Comparison of ENCODE assay signal across 9 cellular contexts in genomic region chr6:32944265-32944664, GRCh38. TPM values are rescaled to one million over a fixed set of nuclear protein-coding genes. Genes with fewer than 3 reads are reported as not detected.
A peak's percentile ranks its signal among the peaks of the same experiment; 100 is the strongest.
DNase-seq lines count a peak whose midpoint lies in the region; ATAC-seq, FAIRE-seq and TF ChIP-seq lines count a peak whose summit lies in the region.
"Had no signal": no experiment of that assay in that cellular context is flagged by ENCODE, and none has a peak within 500 bp of the region (broad histone marks: within the 10 kb centered on the region; RNA-seq: fewer than 3 reads in every experiment).

No MANE protein-coding gene starts in this region.

- peak overlapping the region in 1 of 2 donors; percentile 78 for H3K27ac Mint-ChIP-seq in activated naive CD4-positive, alpha-beta T cell treated with anti-CD3 and anti-CD28 coated beads, Interleukin-2, amount 50 U/mL, for 72 hours
- H3K27ac Mint-ChIP-seq in stimulated activated memory B cell treated with anti-CD40 and anti-IgM and Interleukin-4, amounts not matched to agents 10 μg/mL and 1 μg/mL and 100 μg/mL, for 72 hours = peak overlapping the region; percentile 98
- no peak overlapping the region for H3K27ac Mint-ChIP-seq in neural progenitor cell

- H3K4me1 ChIP-seq in MM.1S (ENCODE audit: low read length) (peaks cover 37% of the 10 kb centered on the region), neural progenitor cell (peaks cover 6% of the 10 kb centered on the region)

- peaks cover 0 to 8% of the 10 kb centered on the region in 2 donors for H3K9me3 Mint-ChIP-seq in activated naive CD4-positive, alpha-beta T cell treated with anti-CD3 and anti-CD28 coated beads, Interleukin-2, amount 50 U/mL, for 72 hours
- H3K9me3 Mint-ChIP-seq in stimulated activated memory B cell treated with anti-CD40 and anti-IgM and Interleukin-4, amounts not matched to agents 10 μg/mL and 1 μg/mL and 100 μg/mL, for 72 hours = no peaks in the 10 kb centered on the region
- peaks cover 8% of the 10 kb centered on the region for H3K9me3 Mint-ChIP-seq in neural progenitor cell

- H3K9ac ChIP-seq in MM.1S (ENCODE audit: low read length) = peak overlapping the region; percentile 24; the same call in 1 of the 2 replicates
- H3K9ac ChIP-seq in neural progenitor cell = no peak overlapping the region

- peak overlapping the region; percentile 92 for H3K4me3 Mint-ChIP-seq in stimulated activated memory B cell treated with anti-CD40 and anti-IgM and Interleukin-4, amounts not matched to agents 10 μg/mL and 1 μg/mL and 100 μg/mL, for 72 hours
- no peak overlapping the region for H3K4me3 Mint-ChIP-seq in neural progenitor cell

- FAIRE-seq in frontal cortex (lab: Jason Lieb, UNC) = no peak
- FAIRE-seq: H1 had no signal

- no peaks in the 10 kb centered on the region for H3K9me2 ChIP-seq in MM.1S (replicated peaks; ENCODE audit: insufficient read depth, low read length)

- DNase-seq in GM10266 (ENCODE audit: extremely low spot score) (peak; percentile 60), MM.1S (peak; percentile 80), frontal cortex (ENCODE audit: low spot score in 2 of 2) (no peak), NCI-H2196 (lab: John Stamatoyannopoulos, UW; ENCODE audit: unreplicated experiment) (no peak), neural progenitor cell (ENCODE audit: low spot score) (no peak)
- DNase-seq in activated naive CD4-positive, alpha-beta T cell treated with anti-CD3 and anti-CD28 coated beads, Interleukin-2, amount 50 U/mL, for 72 hours (ENCODE audit: low spot score in 2 of 2) = peak in 1 of 2 donors; percentile 28

- H3K4me3 ChIP-seq in MM.1S (ENCODE audit: low read length) (peak overlapping the region; percentile 54), neural progenitor cell (no peak overlapping the region)

- H3K9me3 ChIP-seq in MM.1S (replicated peaks; ENCODE audit: insufficient read depth, low read length) (no peaks in the 10 kb centered on the region), neural progenitor cell (ENCODE audit: low read depth) (no peaks in the 10 kb centered on the region)

- H3K27ac ChIP-seq in MM.1S (ENCODE audit: low read length) = peak overlapping the region; percentile 65
- no peak overlapping the region for H3K27ac ChIP-seq in neural progenitor cell

- H3K27me3 ChIP-seq in MM.1S (replicated peaks; ENCODE audit: insufficient read depth, low read length) (0 out of 2 replicates have a peak, but pooled peaks cover 2% of the 10 kb centered on the region), neural progenitor cell (no peaks in the 10 kb centered on the region)

- H3K27me3 Mint-ChIP-seq in stimulated activated memory B cell treated with anti-CD40 and anti-IgM and Interleukin-4, amounts not matched to agents 10 μg/mL and 1 μg/mL and 100 μg/mL, for 72 hours = no peaks in the 10 kb centered on the region
- peaks cover 8% of the 10 kb centered on the region for H3K27me3 Mint-ChIP-seq in neural progenitor cell (ENCODE audit: insufficient read depth, low read depth)

- H4K20me1 ChIP-seq in MM.1S (ENCODE audit: insufficient read depth, low read length) = no peaks in the 10 kb centered on the region
- H4K20me1 ChIP-seq in neural progenitor cell (ENCODE audit: low read depth) = no peaks in the 10 kb centered on the region

- H3F3A ChIP-seq in MM.1S (ENCODE audit: insufficient read depth, low read length) = peaks cover 26% of the 10 kb centered on the region
- H3F3A ChIP-seq in neural progenitor cell (ENCODE audit: low read depth) = no peaks in the 10 kb centered on the region

- no peaks in the 10 kb centered on the region for H3K36me3 Mint-ChIP-seq in activated naive CD4-positive, alpha-beta T cell treated with anti-CD3 and anti-CD28 coated beads, Interleukin-2, amount 50 U/mL, for 72 hours
- peaks cover 56% of the 10 kb centered on the region for H3K36me3 Mint-ChIP-seq in stimulated activated memory B cell treated with anti-CD40 and anti-IgM and Interleukin-4, amounts not matched to agents 10 μg/mL and 1 μg/mL and 100 μg/mL, for 72 hours
- no peaks in the 10 kb centered on the region for H3K36me3 Mint-ChIP-seq in neural progenitor cell

- TF ChIP-seq CTCF in GM10266 (IDR thresholded peaks at IDR 0.05; ENCODE audit: control insufficient read depth, insufficient read depth, low read depth, missing control alignments) (no peak), MM.1S (IDR thresholded peaks at IDR 0.05; ENCODE audit: low read length) (no peak), neural progenitor cell (IDR thresholded peaks at IDR 0.05) (no peak)

- H3K36me3 ChIP-seq in MM.1S (replicated peaks; ENCODE audit: insufficient read depth, low read length) (no peaks in the 10 kb centered on the region), neural progenitor cell (no peaks in the 10 kb centered on the region)

- H3K4me2 ChIP-seq in MM.1S (ENCODE audit: low read depth, low read length) (peak overlapping the region; percentile 92), neural progenitor cell (no peak overlapping the region)

- no peaks in the 10 kb centered on the region for H3K79me2 ChIP-seq in MM.1S (ENCODE audit: low read length)
- no peaks in the 10 kb centered on the region for H3K79me2 ChIP-seq in neural progenitor cell (ENCODE audit: low read depth)

- ATAC-seq in GM21515 (IDR thresholded peaks at IDR 0.05; ENCODE audit: unreplicated experiment) = peak; percentile 44
- ATAC-seq in activated naive CD4-positive, alpha-beta T cell treated with anti-CD3 and anti-CD28 coated beads, Interleukin-2, amount 50 U/mL, for 72 hours = peak; percentile 50 to 65
- peak; percentile 79 for ATAC-seq in stimulated activated memory B cell treated with anti-CD40 and anti-IgM and Interleukin-4, amounts not matched to agents 10 μg/mL and 1 μg/mL and 100 μg/mL, for 72 hours

- H3K4me1 Mint-ChIP-seq in stimulated activated memory B cell treated with anti-CD40 and anti-IgM and Interleukin-4, amounts not matched to agents 10 μg/mL and 1 μg/mL and 100 μg/mL, for 72 hours = peaks cover 84% of the 10 kb centered on the region
- peaks cover 10% of the 10 kb centered on the region for H3K4me1 Mint-ChIP-seq in neural progenitor cell

- H2AFZ ChIP-seq in MM.1S (ENCODE audit: low read length) (no peak overlapping the region), neural progenitor cell (replicated peaks) (no peak overlapping the region)

RNA-seq across cellular contexts. Expression of gene HLA-DMB, which starts 3.4 kb away (rescaled TPM):
- 1 to 10 TPM; 2.8 to 4.5 TPM for total RNA-seq in activated naive CD4-positive, alpha-beta T cell treated with anti-CD3 and anti-CD28 coated beads, Interleukin-2, amount 50 U/mL, for 72 hours
- total RNA-seq in frontal cortex (0.82 TPM), neural progenitor cell (ENCODE audit: low replicate concordance) (4.3 and 4.5 TPM in 2 replicates)

RNA-seq across cellular contexts. Expression of gene HLA-DMA, which starts 8.6 kb away (rescaled TPM):
- total RNA-seq in activated naive CD4-positive, alpha-beta T cell treated with anti-CD3 and anti-CD28 coated beads, Interleukin-2, amount 50 U/mL, for 72 hours = 10 to 100 TPM; 23.0 to 33.5 TPM
- 0.82 TPM for total RNA-seq in frontal cortex
- total RNA-seq in neural progenitor cell (ENCODE audit: low replicate concordance) = 5.1 and 11.9 TPM in 2 replicates

RNA-seq across cellular contexts. Expression of gene BRD2, which starts 24.1 kb away (rescaled TPM):
- 100 to 1,000 TPM; 216 to 254 TPM for total RNA-seq in activated naive CD4-positive, alpha-beta T cell treated with anti-CD3 and anti-CD28 coated beads, Interleukin-2, amount 50 U/mL, for 72 hours
- total RNA-seq in frontal cortex = 55.8 TPM
- total RNA-seq in neural progenitor cell (ENCODE audit: low replicate concordance) = 202 and 211 TPM in 2 replicates

Comparison
In these comparisons a context has a peak if more than half of its experiments do, and no peak if none do; other contexts are left out.
1. DNase-seq: peak in GM10266 (single experiment) and MM.1S (single experiment); none in frontal cortex (0 of 2), NCI-H2196 (single experiment) and neural progenitor cell (single experiment).
2. Peak in every context shown above with its lines, with median percentiles within 50 percentile points of each other: ATAC-seq.